15 cellular contexts compared by ENCODE assay signal in genomic region chr7:16667355-16667754, GRCh38. TPM values are rescaled to one million over a fixed set of nuclear protein-coding genes. Genes with fewer than 3 reads are reported as not detected.
A peak's percentile ranks its signal among the peaks of the same experiment; 100 is the strongest.
DNase-seq lines count a peak whose midpoint lies in the region; ATAC-seq, FAIRE-seq and TF ChIP-seq lines count a peak whose summit lies in the region.
"Had no signal": no experiment of that assay in that cellular context is flagged by ENCODE, and none has a peak within 500 bp of the region (broad histone marks: within the 10 kb centered on the region; RNA-seq: fewer than 3 reads in every experiment).

No MANE protein-coding gene starts in this region.

- no TSS peak for BruUV-seq in HepG2 (replicated peaks; lab: Mats Ljungman, UMichigan)

- peaks cover 82% of the 10 kb centered on the region for H3K36me3 Mint-ChIP-seq in nephron progenitor cell (ENCODE audit: low read depth)

- H3K27ac Mint-ChIP-seq in nephron progenitor cell, result peak overlapping the region; percentile 75
- H3K27ac Mint-ChIP-seq: effector memory CD8-positive, alpha-beta T cell had no signal

- H3K79me2 ChIP-seq in HepG2 (ENCODE audit: insufficient read depth, low read length), result peaks cover 47% of the 10 kb centered on the region

- no peak for DNase-seq in Right ventricle myocardium superior
- no peak for DNase-seq in right cardiac atrium
- no peak for DNase-seq in epithelial cell of prostate (ENCODE audit: low read depth, low spot score)
- DNase-seq in nephron progenitor cell, result no peak
- DNase-seq in uterus, result no peak
- DNase-seq in HepG2 (ENCODE audit: low spot score), result no peak
- no peak for DNase-seq in posterior vena cava (ENCODE audit: low spot score)
- DNase-seq in NCI-H1930 (lab: John Stamatoyannopoulos, UW), result no peak
- DNase-seq: effector memory CD8-positive, alpha-beta T cell; kidney glomerular epithelial cell; naive B cell; stimulated activated CD8-positive, alpha-beta memory T cell treated with anti-CD3 and anti-CD28 coated beads, Interleukin-4, amount 100 ng/mL, for 48 hours; WERI-Rb-1 had no signal

- no peak overlapping the region for H3K4me3 ChIP-seq in right cardiac atrium (ENCODE audit: low read length)
- H3K4me3 ChIP-seq in uterus, result no peak overlapping the region
- H3K4me3 ChIP-seq in HepG2 (replicated peaks in 1 of 3; ENCODE audit: insufficient read depth in 1 of 3, low read depth in 2 of 3, low read length in 3 of 3), result no peak overlapping the region
- H3K4me3 ChIP-seq: transverse colon had no signal

- TF ChIP-seq POLR2A in uterus (IDR thresholded peaks at IDR 0.05) (no peak), HepG2 (IDR thresholded peaks at IDR 0.05; ENCODE audit: insufficient read depth in 1 of 2, low read depth in 2 of 2, low read length in 2 of 2) (no peak)

- H3K27me3 Mint-ChIP-seq in nephron progenitor cell (ENCODE audit: low read depth, poor library complexity), result no peaks in the 10 kb centered on the region
- H3K27me3 Mint-ChIP-seq: effector memory CD8-positive, alpha-beta T cell; naive B cell had no signal

- intact Hi-C loops in Right ventricle myocardium superior (cut with DNase I) (no loop called here), right cardiac atrium (cut with DNase I) (no loop called here), uterus (cut with DNase I; ENCODE audit: low total_unique reads) (no loop called here), HepG2 (cut with micrococcal nuclease; ENCODE audit: unreplicated experiment) (loop anchor here (10.0 kb wide), 1 partner anchor 1293 kb away; no protein-coding TSS in a partner anchor), posterior vena cava (cut with DNase I) (no loop called here)

- WGBS in right cardiac atrium, result 62% methylated on average over 3 of the region's 3 CpGs
- WGBS in HepG2 (ENCODE audit: low lambda C conversion rate), result 98% methylated on average over 3 of the region's 3 CpGs

- ATAC-seq in Right ventricle myocardium superior (ENCODE audit: poor library complexity) (peak; percentile 21), right cardiac atrium (no peak), HepG2 (no peak)
- ATAC-seq: effector memory CD8-positive, alpha-beta T cell had no signal

- no peak for TF ChIP-seq CTCF in nephron progenitor cell (IDR thresholded peaks at IDR 0.05)
- TF ChIP-seq CTCF in uterus (IDR thresholded peaks at IDR 0.05), result no peak
- TF ChIP-seq CTCF in HepG2 (CRISPR knock-in tag; IDR thresholded peaks at IDR 0.05), result no peak

- no peaks in the 10 kb centered on the region for H4K20me1 ChIP-seq in HepG2 (ENCODE audit: insufficient read depth, low read length)

- H3K27ac ChIP-seq in right cardiac atrium (ENCODE audit: low read length) (no peak overlapping the region), epithelial cell of prostate (peak overlapping the region; percentile 76), uterus (peak overlapping the region; percentile 71 to 76), HepG2 (ENCODE audit: extremely low read length, insufficient read depth, low read length) (no peak overlapping the region)
- H3K27ac ChIP-seq: transverse colon, WERI-Rb-1 had no signal

- H3K27me3 ChIP-seq in right cardiac atrium (ENCODE audit: control insufficient read depth, insufficient read depth) (no peaks in the 10 kb centered on the region), uterus (no peaks in the 10 kb centered on the region), HepG2 (ENCODE audit: control insufficient read depth in 1 of 2, insufficient read depth in 2 of 2, low read length in 2 of 2) (no peaks in the 10 kb centered on the region)
- H3K27me3 ChIP-seq: transverse colon had no signal

- CTCF ChIA-PET in HepG2 (lab: Yijun Ruan, JAX; ENCODE audit: low intra/inter-chr PET ratio, low total read pairs), result no interaction called here

- no peak overlapping the region for H2AFZ ChIP-seq in HepG2 (ENCODE audit: low read length)

- in situ Hi-C loops in HepG2 (cut with HindIII; ENCODE audit: extremely low pct_ligation_motif_present, low pct_unique_long_range_greater_than_20kb), result no loop called here

- H3K4me1 Mint-ChIP-seq in nephron progenitor cell, result peaks cover 16% of the 10 kb centered on the region

- FAIRE-seq in HepG2 (lab: Jason Lieb, UNC), result no peak
- FAIRE-seq: GM12892 had no signal

- no peak for TF ChIP-seq RAD21 in HepG2 (CRISPR knock-in tag; IDR thresholded peaks at IDR 0.05)

- no peak overlapping the region for H3K4me2 ChIP-seq in HepG2 (ENCODE audit: low read depth, low read length)

- no peak for TF ChIP-seq EP300 in HepG2 (IDR thresholded peaks at IDR 0.05; ENCODE audit: low read depth in 2 of 2, low read length in 2 of 2)
- TF ChIP-seq EP300 in HepG2 (CRISPR knock-in tag; IDR thresholded peaks at IDR 0.05; ENCODE audit: borderline replicate concordance), result no peak

- H3K9ac ChIP-seq in HepG2 (ENCODE audit: insufficient read depth, low read depth, low read length), result no peak overlapping the region

- H3K4me3 Mint-ChIP-seq in nephron progenitor cell, result no peak overlapping the region
- H3K4me3 Mint-ChIP-seq: effector memory CD8-positive, alpha-beta T cell; naive B cell had no signal

- H3K9me3 Mint-ChIP-seq in nephron progenitor cell, result peaks cover 22% of the 10 kb centered on the region
- H3K9me3 Mint-ChIP-seq: effector memory CD8-positive, alpha-beta T cell had no signal

- no peaks in the 10 kb centered on the region for H3K36me3 ChIP-seq in uterus
- H3K36me3 ChIP-seq in HepG2 (replicated peaks in 1 of 2; ENCODE audit: control insufficient read depth in 1 of 2, insufficient read depth in 2 of 2, low read length in 2 of 2), result peaks cover 6 to 19% of the 10 kb centered on the region in 2 experiments; a peak in 4 of 5 replicates
- H3K36me3 ChIP-seq: transverse colon had no signal

- H3K4me1 ChIP-seq in right cardiac atrium (ENCODE audit: control insufficient read depth, insufficient read depth, low read length), result peaks cover 10% of the 10 kb centered on the region
- H3K4me1 ChIP-seq in uterus, result no peaks in the 10 kb centered on the region
- H3K4me1 ChIP-seq in HepG2 (ENCODE audit: insufficient read depth, low read length), result peaks cover 15% of the 10 kb centered on the region

- no peaks in the 10 kb centered on the region for H3K9me3 ChIP-seq in right cardiac atrium (ENCODE audit: control insufficient read depth, low read length)
- no peaks in the 10 kb centered on the region for H3K9me3 ChIP-seq in uterus
- no peaks in the 10 kb centered on the region for H3K9me3 ChIP-seq in HepG2 (ENCODE audit: low read length)
- H3K9me3 ChIP-seq: transverse colon had no signal

- POLR2A ChIA-PET in HepG2 (lab: Yijun Ruan, JAX), result no interaction called here

RNA-seq across cellular contexts. Expression of gene BZW2, which starts 21.4 kb away (rescaled TPM):
- total RNA-seq in Right ventricle myocardium superior (359 TPM), right cardiac atrium (100 to 1,000 TPM; 124 to 214 (median 175) TPM), uterus (10 to 100 TPM; 16.5 to 50.0 (median 32.4) TPM), HepG2 (2016; rRNA removed; fragmentation: Illumina TruSeq; extraction: Trizol) (95.2 and 111 TPM in 2 replicates), posterior vena cava (10 to 100 TPM; 25.1 to 31.3 TPM)
- polyA plus RNA-seq in right cardiac atrium (180 TPM), HepG2 (2011; rRNA removed) (18.9 and 21.8 TPM in 2 replicates)
- 24.6 and 26.3 TPM in 2 replicates for total RNA-seq in HepG2 (2016; cell fraction: cytosol; rRNA removed; fragmentation: Illumina TruSeq; extraction: Trizol; ENCODE audit: low read depth)
- 91.8 and 119 TPM in 2 replicates for total RNA-seq in HepG2 (2016; cell fraction: insoluble cytoplasmic fraction; rRNA removed; fragmentation: Illumina TruSeq; extraction: Trizol)
- total RNA-seq in HepG2 (2016; cell fraction: membrane; rRNA removed; fragmentation: Illumina TruSeq; extraction: Trizol), result 43.6 and 54.1 TPM in 2 replicates
- total RNA-seq in HepG2 (2016; cell fraction: nucleus; rRNA removed; fragmentation: Illumina TruSeq; extraction: Trizol), result 59.6 and 61.1 TPM in 2 replicates
- 15.7 and 20.2 TPM in 2 replicates for polyA plus RNA-seq in HepG2 (2011; cell fraction: cytosol; rRNA removed)
- 10.2 and 13.5 TPM in 2 replicates for polyA plus RNA-seq in HepG2 (2011; cell fraction: nucleus; rRNA removed)
- polyA plus RNA-seq in HepG2 (2012), result 41.3 and 44.8 TPM in 2 replicates
- 18.9 and 19.3 TPM in 2 replicates for polyA plus RNA-seq in HepG2 (2016; cell fraction: cytosol; fragmentation: Illumina TruSeq; extraction: Trizol; ENCODE audit: low read depth)
- 110 and 116 TPM in 2 replicates for polyA plus RNA-seq in HepG2 (2016; cell fraction: insoluble cytoplasmic fraction; fragmentation: Illumina TruSeq; extraction: Trizol; ENCODE audit: low read depth)
- polyA plus RNA-seq in HepG2 (2016; cell fraction: membrane; fragmentation: Illumina TruSeq; extraction: Trizol; ENCODE audit: low read depth), result 35.7 and 40.4 TPM in 2 replicates
- polyA plus RNA-seq in HepG2 (2016; cell fraction: nucleus; fragmentation: Illumina TruSeq; extraction: Trizol; ENCODE audit: insufficient read depth, low read depth), result 70.6 and 75.4 TPM in 2 replicates
- 13.7 and 46.5 TPM in 2 replicates for polyA minus RNA-seq in HepG2 (2011; rRNA and poly(A)+ RNA removed; ENCODE audit: low replicate concordance)
- polyA minus RNA-seq in HepG2 (2011; cell fraction: cytosol; rRNA and poly(A)+ RNA removed), result 18.9 and 20.9 TPM in 2 replicates
- polyA minus RNA-seq in HepG2 (2011; cell fraction: nucleus; rRNA and poly(A)+ RNA removed), result 16.3 and 16.4 TPM in 2 replicates

RNA-seq across cellular contexts. Expression of gene ANKMY2, which starts 21.8 kb away (rescaled TPM):
- total RNA-seq in Right ventricle myocardium superior, result 21.5 TPM
- 10 to 100 TPM; 28.4 to 41.3 (median 34.4) TPM for total RNA-seq in right cardiac atrium
- polyA plus RNA-seq in right cardiac atrium, result 23.7 TPM
- total RNA-seq in uterus, result 10 to 100 TPM in 3 of 4 donors, 1 to 10 TPM in 1; 6.2 to 48.7 (median 17.2) TPM
- 21.6 and 32.0 TPM in 2 replicates for total RNA-seq in HepG2 (2016; rRNA removed; fragmentation: Illumina TruSeq; extraction: Trizol)
- total RNA-seq in HepG2 (2016; cell fraction: cytosol; rRNA removed; fragmentation: Illumina TruSeq; extraction: Trizol; ENCODE audit: low read depth), result 3.9 and 4.5 TPM in 2 replicates
- 24.4 and 33.4 TPM in 2 replicates for total RNA-seq in HepG2 (2016; cell fraction: insoluble cytoplasmic fraction; rRNA removed; fragmentation: Illumina TruSeq; extraction: Trizol)
- total RNA-seq in HepG2 (2016; cell fraction: membrane; rRNA removed; fragmentation: Illumina TruSeq; extraction: Trizol), result 7.4 and 9.7 TPM in 2 replicates
- 21.8 and 22.0 TPM in 2 replicates for total RNA-seq in HepG2 (2016; cell fraction: nucleus; rRNA removed; fragmentation: Illumina TruSeq; extraction: Trizol)
- 11.1 and 12.2 TPM in 2 replicates for polyA plus RNA-seq in HepG2 (2011; rRNA removed)
- polyA plus RNA-seq in HepG2 (2011; cell fraction: cytosol; rRNA removed), result 6.9 and 9.6 TPM in 2 replicates
- polyA plus RNA-seq in HepG2 (2011; cell fraction: nucleus; rRNA removed), result 15.2 and 29.4 TPM in 2 replicates
- 8.1 and 11.2 TPM in 2 replicates for polyA plus RNA-seq in HepG2 (2012)
- polyA plus RNA-seq in HepG2 (2016; cell fraction: cytosol; fragmentation: Illumina TruSeq; extraction: Trizol; ENCODE audit: low read depth), result 2.0 and 2.3 TPM in 2 replicates
- polyA plus RNA-seq in HepG2 (2016; cell fraction: insoluble cytoplasmic fraction; fragmentation: Illumina TruSeq; extraction: Trizol; ENCODE audit: low read depth), result 24.1 and 25.7 TPM in 2 replicates
- polyA plus RNA-seq in HepG2 (2016; cell fraction: membrane; fragmentation: Illumina TruSeq; extraction: Trizol; ENCODE audit: low read depth), result 3.7 and 4.4 TPM in 2 replicates
- 21.6 and 21.7 TPM in 2 replicates for polyA plus RNA-seq in HepG2 (2016; cell fraction: nucleus; fragmentation: Illumina TruSeq; extraction: Trizol; ENCODE audit: insufficient read depth, low read depth)
- polyA minus RNA-seq in HepG2 (2011; rRNA and poly(A)+ RNA removed; ENCODE audit: low replicate concordance), result 5.6 and 11.4 TPM in 2 replicates
- 5.4 and 6.8 TPM in 2 replicates for polyA minus RNA-seq in HepG2 (2011; cell fraction: cytosol; rRNA and poly(A)+ RNA removed)
- polyA minus RNA-seq in HepG2 (2011; cell fraction: nucleus; rRNA and poly(A)+ RNA removed), result 25.9 and 29.4 TPM in 2 replicates
- 10 to 100 TPM; 14.6 to 14.8 TPM for total RNA-seq in posterior vena cava

Comparison
In these comparisons a context has a peak if more than half of its experiments do, and no peak if none do; other contexts are left out.
1. H3K27ac ChIP-seq: peak in epithelial cell of prostate (single experiment) and uterus (2 of 2); none in right cardiac atrium (single experiment) and HepG2 (single experiment).